22 cellular contexts compared by ENCODE assay signal in genomic region chr4:38030023-38030422, GRCh38.
DNase-seq lines count a peak whose midpoint lies in the region; ATAC-seq and TF ChIP-seq lines count a peak whose summit lies in the region.
"Had no signal": no experiment of that assay in that cellular context is flagged by ENCODE, and none has a peak within 500 bp of the region (broad histone marks: within the 10 kb centered on the region; RNA-seq: fewer than 3 reads in every experiment).

No MANE protein-coding gene starts in this region.

- H3K9me3 ChIP-seq in RWPE2 (ENCODE audit: severe bottlenecking), result no peaks in the 10 kb centered on the region
- H3K9me3 ChIP-seq: mucosa of descending colon, suprapubic skin had no signal

- H3K4me3 ChIP-seq in RWPE2 (ENCODE audit: severe bottlenecking) (no peak overlapping the region), skeletal muscle cell (ENCODE audit: low read depth, low read length) (no peak overlapping the region)
- H3K4me3 ChIP-seq: K562, mucosa of descending colon, suprapubic skin had no signal

- TF ChIP-seq CTCF in RWPE2 (IDR thresholded peaks at IDR 0.05; ENCODE audit: poor library complexity, severe bottlenecking), result no peak

- no peaks in the 10 kb centered on the region for H3K27me3 ChIP-seq in RWPE2 (ENCODE audit: insufficient read depth, poor library complexity, severe bottlenecking)
- H3K27me3 ChIP-seq: suprapubic skin had no signal

- DNase-seq in HCEC 1CT, result peak; percentile 44
- DNase-seq in RWPE2 (ENCODE audit: low spot score), result no peak
- DNase-seq in fibroblast of peridontal ligament (ENCODE audit: extremely low read depth), result peak; percentile 40
- DNase-seq in skeletal muscle cell (ENCODE audit: low read depth), result peak; percentile 57
- DNase-seq in SW 1271 (lab: John Stamatoyannopoulos, UW), result no peak
- DNase-seq in activated T-cell treated with anti-CD3 and anti-CD28 coated beads for 4 hours, result no peak
- DNase-seq: activated CD4-positive, alpha-beta T cell treated with anti-CD3 and anti-CD28 coated beads, Interleukin-2, amount 50 U/mL, for 48 hours; activated T-cell treated with anti-CD3 and anti-CD28 coated beads, Interleukin-2, amount 50 U/mL, for 48 hours; Calu3; GF-D8; GOT3; left colon; mucosa of descending colon; NCI-H1105 treated with DMSO at 0.1 percent for 48 hours; NCI-H2171; NCI-H82; RPMI8226; stimulated activated CD4-positive, alpha-beta T cell treated with anti-CD3 and anti-CD28 coated beads, Interleukin-4, amount 100 ng/mL, for 1 hour had no signal

- H3K27ac ChIP-seq in RWPE2 (ENCODE audit: poor library complexity, severe bottlenecking), result peak overlapping the region; percentile 75
- H3K27ac ChIP-seq: HL-60, suprapubic skin had no signal

- ATAC-seq in RWPE2 (ENCODE audit: low read depth) (peak; percentile 91), GM18519 (IDR thresholded peaks at IDR 0.05; ENCODE audit: low FRiP score, unreplicated experiment) (no peak)
- ATAC-seq: K562, left colon, mucosa of descending colon had no signal

- H3K4me1 ChIP-seq in RWPE2 (ENCODE audit: insufficient read depth, poor library complexity, severe bottlenecking), result no peaks in the 10 kb centered on the region

- H3K36me3 ChIP-seq in RWPE2 (ENCODE audit: low read depth), result peaks cover 24% of the 10 kb centered on the region

Comparison
In these comparisons a context has a peak if more than half of its experiments do, and no peak if none do; other contexts are left out.
1. DNase-seq: peak in HCEC 1CT (single experiment), fibroblast of peridontal ligament (single experiment) and skeletal muscle cell (single experiment); none in RWPE2 (single experiment), SW 1271 (0 of 2) and activated T-cell treated with anti-CD3 and anti-CD28 coated beads for 4 hours (single experiment).